9 cellular contexts compared by ENCODE assay signal in the genomic region with DNA sequence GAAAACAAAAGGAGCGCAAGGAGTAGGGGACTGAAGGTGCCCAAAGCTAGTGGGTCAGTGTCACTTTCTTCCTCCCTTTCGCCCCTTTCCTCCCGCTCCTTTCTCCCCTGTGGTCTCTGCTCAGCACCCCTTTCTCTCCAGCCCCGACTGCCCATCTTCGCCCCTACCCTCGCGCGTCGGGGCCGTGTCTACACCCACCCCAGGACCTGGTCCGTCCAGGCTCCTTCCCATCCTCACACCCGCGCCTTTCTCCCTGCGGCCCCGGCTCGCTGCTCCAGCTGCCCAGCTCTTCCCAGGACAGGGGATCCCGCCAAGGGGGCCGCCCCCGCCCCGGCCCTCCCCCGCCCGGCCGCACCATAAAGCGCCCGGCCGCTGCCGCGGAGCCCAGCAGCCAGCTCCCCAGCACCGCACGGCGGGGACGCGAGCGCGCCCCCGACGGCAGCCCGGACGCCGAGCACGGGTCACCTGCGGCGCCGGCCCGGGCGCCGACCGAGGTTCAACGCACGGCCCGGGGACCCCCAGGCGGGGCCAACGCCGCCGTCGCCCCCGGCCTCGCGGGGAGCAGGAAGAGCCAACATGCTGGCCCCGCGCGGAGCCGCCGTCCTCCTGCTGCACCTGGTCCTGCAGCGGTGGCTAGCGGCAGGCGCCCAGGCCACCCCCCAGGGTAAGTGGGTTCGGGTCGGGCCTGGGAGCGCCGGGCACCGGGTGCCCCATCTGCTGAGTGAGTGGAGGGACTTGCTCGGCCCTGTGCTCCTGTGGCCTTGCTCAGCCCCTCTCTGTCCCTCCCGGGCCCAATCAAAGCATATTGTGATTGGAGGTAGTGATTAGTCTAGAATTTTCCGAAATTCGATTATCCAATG. TPM values are rescaled to one million over a fixed set of nuclear protein-coding genes. Genes with fewer than 3 reads are reported as not detected.
A peak's percentile ranks its signal among the peaks of the same experiment; 100 is the strongest.
DNase-seq lines count a peak whose midpoint lies in the region; ATAC-seq and TF ChIP-seq lines count a peak whose summit lies in the region.
"Had no signal": no experiment of that assay in that cellular context is flagged by ENCODE, and none has a peak within 500 bp of the region (broad histone marks: within the 10 kb centered on the region; RNA-seq: fewer than 3 reads in every experiment).

THBS4 (plus strand) TSS at position 387 of the 860 bp plus-strand sequence; CDS start at position 577, 190 bp downstream.

- H3K36me3 Mint-ChIP-seq in activated B cell treated with CpG ODN at 0.5 μM for 24 hours (ENCODE audit: low read depth): no peaks in the 10 kb centered on the region

- ATAC-seq in activated B cell treated with CpG ODN at 0.5 μM for 24 hours (ENCODE audit: low read depth) (no peak), HG02763 (IDR thresholded peaks at IDR 0.05; ENCODE audit: unreplicated experiment) (no peak), GM18517 (IDR thresholded peaks at IDR 0.05; ENCODE audit: unreplicated experiment) (no peak)

- peak; percentile 16 for DNase-seq in GM23248
- DNase-seq in activated B cell treated with CpG ODN at 0.5 μM for 24 hours: no peak
- no peak for DNase-seq in cardiac septum (ENCODE audit: low spot score)
- no peak for DNase-seq in GOT3 (lab: John Stamatoyannopoulos, UW)
- no peak for DNase-seq in KG1 (lab: John Stamatoyannopoulos, UW)
- DNase-seq: NK-92 treated with Interleukin-12 subunit alpha and Interleukin-12 subunit beta, amount 100 ng/mL, for 24 hours had no signal

- peaks cover 4% of the 10 kb centered on the region for H3K4me1 Mint-ChIP-seq in activated B cell treated with CpG ODN at 0.5 μM for 24 hours

- no peaks in the 10 kb centered on the region for H3K4me1 ChIP-seq in GM23248 (ENCODE audit: insufficient read depth)
- no peaks in the 10 kb centered on the region for H3K4me1 ChIP-seq in rectal smooth muscle tissue (ENCODE audit: control insufficient read depth, insufficient read depth, low read length)

- POLR2A ChIA-PET in activated B cell treated with CpG ODN at 0.5 μM for 24 hours (lab: Charles Lee): no interaction called here

- in situ Hi-C loops in GM23248 (cut with MboI): no loop called here

- peak within 1 kb of the TSS; percentile 25 for H3K4me3 Mint-ChIP-seq in activated B cell treated with CpG ODN at 0.5 μM for 24 hours

- no peak within 1 kb of the TSS for H3K4me2 ChIP-seq in GM23248 (ENCODE audit: unreplicated experiment)

- no peaks in the 10 kb centered on the region for H3K9me3 ChIP-seq in GM23248 (ENCODE audit: low read depth)

- no peaks in the 10 kb centered on the region for H3K79me2 ChIP-seq in GM23248 (ENCODE audit: insufficient read depth)

- H3K27ac ChIP-seq in GM23248: no peak within 1 kb of the TSS
- H3K27ac ChIP-seq in rectal smooth muscle tissue (ENCODE audit: low read depth, low read length): peak within 1 kb of the TSS; percentile 3

- no peak for TF ChIP-seq CTCF in activated B cell treated with CpG ODN at 0.5 μM for 24 hours (IDR thresholded peaks at IDR 0.05)

- WGBS in GM23248 (ENCODE audit: low coverage in 1 of 2, low lambda C conversion rate in 2 of 2, missing lambda C conversion rate in 2 of 2), 2 experiments: 18% methylated on average over 26 to 61 of the region's 76 CpGs

- no peak within 1 kb of the TSS for H2AFZ ChIP-seq in GM23248

- no peaks in the 10 kb centered on the region for H3K9me2 ChIP-seq in GM23248 (ENCODE audit: insufficient read depth)

- H3K27me3 ChIP-seq in GM23248 (replicated peaks; ENCODE audit: insufficient read depth) (peaks cover 70% of the 10 kb centered on the region), rectal smooth muscle tissue (ENCODE audit: control insufficient read depth, insufficient read depth, low read length) (peaks cover 5% of the 10 kb centered on the region)

- intact Hi-C loops in activated B cell treated with CpG ODN at 0.5 μM for 24 hours (cut with micrococcal nuclease) (no loop called here), cardiac septum (cut with DNase I) (no loop called here)

- CTCF ChIA-PET in activated B cell treated with CpG ODN at 0.5 μM for 24 hours (lab: Charles Lee): no interaction called here

- H3K4me3 ChIP-seq in GM23248 (no peak within 1 kb of the TSS), rectal smooth muscle tissue (ENCODE audit: low read length) (peak within 1 kb of the TSS; percentile 40)

- no peak within 1 kb of the TSS for H3K27ac Mint-ChIP-seq in activated B cell treated with CpG ODN at 0.5 μM for 24 hours

- H3K36me3 ChIP-seq in GM23248 (ENCODE audit: low read depth) (no peaks in the 10 kb centered on the region), rectal smooth muscle tissue (ENCODE audit: control insufficient read depth, insufficient read depth, low read length) (no peaks in the 10 kb centered on the region)

- no peak within 1 kb of the TSS for H3K9ac ChIP-seq in GM23248
- no peak within 1 kb of the TSS for H3K9ac ChIP-seq in rectal smooth muscle tissue (ENCODE audit: low read length)

- no peaks in the 10 kb centered on the region for H3F3A ChIP-seq in GM23248 (ENCODE audit: insufficient read depth)

- peaks cover 48% of the 10 kb centered on the region for H3K27me3 Mint-ChIP-seq in activated B cell treated with CpG ODN at 0.5 μM for 24 hours

- H3K9me3 Mint-ChIP-seq in activated B cell treated with CpG ODN at 0.5 μM for 24 hours: no peaks in the 10 kb centered on the region

- no peaks in the 10 kb centered on the region for H4K20me1 ChIP-seq in GM23248 (ENCODE audit: insufficient read depth)

RNA-seq across cellular contexts. Expression of gene THBS4, which starts in this region (rescaled TPM):
- under 0.01 and 0.43 TPM in 2 replicates for total RNA-seq in GM23248 (2014; rRNA removed; shearing (Covaris generic))
- 0.70 and 0.74 TPM in 2 replicates for polyA plus RNA-seq in GM23248 (2016; fragmentation: Nextera tagmentation; extraction: Ambion mirVana)
- 0.20 and 0.27 TPM in 2 replicates for total RNA-seq in activated B cell treated with CpG ODN at 0.5 μM for 24 hours
- total RNA-seq in cardiac septum: 464 TPM

Comparison
In these comparisons a context has a peak if more than half of its experiments do, and no peak if none do; other contexts are left out.
1. RNA of gene THBS4 (total RNA-seq): 464 TPM in cardiac septum (single experiment); under 0.01 to 0.43 TPM in GM23248 and 0.20 to 0.27 TPM in activated B cell treated with CpG ODN at 0.5 μM for 24 hours; every median in the first group is over 100 times any median in the second.
2. Peak in DNase-seq in GM23248; RNA of the gene not detected or under 1 TPM.